Comparison of ENCODE assay signal across 20 cellular contexts in the genomic region with DNA sequence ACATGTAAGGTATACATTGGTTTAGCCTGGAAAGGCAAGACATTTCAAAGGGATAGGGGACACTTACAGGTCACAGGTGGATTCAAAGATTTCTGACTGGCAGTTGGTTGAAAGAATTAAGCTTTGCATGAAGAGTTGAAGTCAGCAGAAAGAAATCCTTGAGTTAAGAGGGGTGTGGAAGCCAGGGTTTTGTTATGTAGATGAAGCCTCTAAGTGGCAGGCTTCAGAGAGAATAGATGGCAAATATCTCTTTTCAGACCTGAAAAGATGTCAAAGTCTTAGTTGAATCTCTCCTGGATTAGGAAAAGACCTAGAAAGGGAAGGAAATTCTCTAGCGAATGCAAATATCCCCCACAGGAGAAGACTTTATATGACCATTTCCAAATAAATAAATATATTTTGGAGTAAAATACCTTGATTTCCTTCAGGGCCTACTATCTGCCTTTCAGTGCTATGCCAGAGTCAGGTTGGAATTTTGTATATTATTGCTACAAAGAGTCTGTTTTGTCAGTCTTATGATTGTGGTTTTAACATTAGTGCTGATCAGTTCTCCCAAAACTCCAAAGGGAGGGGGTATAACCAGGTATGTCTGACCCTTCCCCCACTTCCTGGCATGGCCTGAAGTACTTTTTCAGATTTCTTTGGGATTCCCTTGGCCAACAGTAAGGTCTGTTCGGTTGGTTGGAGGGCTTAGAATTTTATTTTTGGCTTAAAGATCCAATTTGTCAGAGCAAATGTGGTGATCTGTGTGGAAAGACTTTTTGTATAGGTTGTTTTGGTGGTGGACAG.
"Had no signal": no experiment of that assay in that cellular context is flagged by ENCODE, and none has a peak within 500 bp of the region (broad histone marks: within the 10 kb centered on the region; RNA-seq: fewer than 3 reads in every experiment).

No MANE protein-coding gene starts in this region.

- DNase-seq: activated CD4-positive, alpha-beta memory T cell treated with anti-CD3 and anti-CD28 coated beads for 36 hours; activated gamma-delta T cell treated with Interleukin-2 at 50 U/mL for 16 hours; activated naive CD8-positive, alpha-beta T cell treated with anti-CD3 and anti-CD28 coated beads for 36 hours; activated T-cell treated with anti-CD3 and anti-CD28 coated beads for 4 hours; amniotic stem cell; dermis blood vessel endothelial cell; effector memory CD8-positive, alpha-beta T cell; glutamatergic neuron; hippocampal formation; lower lobe of right lung; occipital lobe; posterior cingulate gyrus; stimulated activated naive CD4-positive, alpha-beta T cell; T-helper 2 cell; tibial artery had no signal

- H3K36me3 Mint-ChIP-seq: activated CD4-positive, alpha-beta memory T cell treated with anti-CD3 and anti-CD28 coated beads for 36 hours; activated naive CD8-positive, alpha-beta T cell treated with anti-CD3 and anti-CD28 coated beads for 36 hours had no signal

- H3K36me3 ChIP-seq: lower lobe of right lung, tibial artery had no signal

- H3K9me3 Mint-ChIP-seq: activated CD4-positive, alpha-beta memory T cell treated with anti-CD3 and anti-CD28 coated beads for 36 hours had no signal

- H3K27ac Mint-ChIP-seq: activated CD4-positive, alpha-beta memory T cell treated with anti-CD3 and anti-CD28 coated beads for 36 hours; activated naive CD8-positive, alpha-beta T cell treated with anti-CD3 and anti-CD28 coated beads for 36 hours; activated T-helper 1 cell treated with anti-CD3 and anti-CD28 coated beads, Interleukin-12 subunit alpha, Interleukin-12 subunit beta, Interleukin-2, Interleukin-4 antibody, amounts not matched to agents 30 ng/mL and 10 ng/mL and 1 ng/mL, durations not matched to agents 14 hours and 24 hours and 36 hours; effector memory CD8-positive, alpha-beta T cell; mesothelial cell of epicardium; nephron had no signal

- H3K4me3 ChIP-seq: lower lobe of right lung, tibial artery had no signal

- H3K4me1 ChIP-seq: lower lobe of right lung, tibial artery had no signal

- H3K4me3 Mint-ChIP-seq: activated CD4-positive, alpha-beta memory T cell treated with anti-CD3 and anti-CD28 coated beads for 36 hours; activated naive CD8-positive, alpha-beta T cell treated with anti-CD3 and anti-CD28 coated beads for 36 hours; activated T-helper 1 cell treated with anti-CD3 and anti-CD28 coated beads, Interleukin-12 subunit alpha, Interleukin-12 subunit beta, Interleukin-2, Interleukin-4 antibody, amounts not matched to agents 30 ng/mL and 10 ng/mL and 1 ng/mL, durations not matched to agents 14 hours and 24 hours and 36 hours; effector memory CD8-positive, alpha-beta T cell; mesothelial cell of epicardium; nephron had no signal

- FAIRE-seq: keratinocyte had no signal

- H3K9me3 ChIP-seq: lower lobe of right lung, tibial artery had no signal

- H3K27me3 ChIP-seq: tibial artery had no signal

- H3K4me1 Mint-ChIP-seq: activated naive CD8-positive, alpha-beta T cell treated with anti-CD3 and anti-CD28 coated beads for 36 hours; nephron had no signal

- H3K27ac ChIP-seq: lower lobe of right lung, tibial artery, VCaP had no signal

- H3K27me3 Mint-ChIP-seq: activated naive CD8-positive, alpha-beta T cell treated with anti-CD3 and anti-CD28 coated beads for 36 hours had no signal
